1 cellular context compared by ENCODE assay signal in the genomic region with DNA sequence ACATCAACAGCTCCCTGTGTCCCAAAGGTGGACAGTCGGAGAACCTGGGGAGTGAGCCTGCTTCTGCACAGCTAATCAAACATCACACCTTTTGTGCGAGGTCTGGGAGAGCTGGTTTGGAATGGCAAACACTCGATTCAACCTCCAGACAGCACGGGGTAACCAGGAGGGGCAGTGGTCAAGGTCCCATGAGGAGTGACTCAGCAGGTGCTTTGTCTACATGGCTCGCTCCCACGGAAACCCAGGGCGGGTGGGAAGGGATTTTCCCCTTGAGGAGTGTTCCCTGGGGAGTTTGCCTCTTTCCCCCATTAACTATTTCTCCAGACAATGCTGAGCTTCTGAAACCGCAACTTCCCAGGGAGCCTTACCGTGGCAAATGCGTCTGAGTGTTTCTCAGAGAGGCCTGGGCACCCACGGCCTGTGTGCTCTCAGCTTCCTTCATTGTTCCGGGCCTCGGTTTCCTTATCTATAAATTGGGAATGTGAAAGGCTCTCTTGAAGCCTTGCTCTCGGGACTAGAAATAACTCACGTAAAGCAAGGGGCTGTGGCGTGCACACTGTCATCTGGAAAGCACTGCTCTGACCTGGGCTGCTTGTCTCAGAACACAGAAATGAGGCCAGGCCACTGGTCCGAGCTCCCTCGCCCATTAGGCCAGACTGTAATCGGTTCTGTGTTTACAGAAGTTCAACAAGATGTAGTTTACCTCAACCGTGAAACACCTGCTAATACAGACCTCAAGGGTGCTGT.
A peak's percentile ranks its signal among the peaks of the same experiment; 100 is the strongest.
TF ChIP-seq lines count a peak whose summit lies in the region.

No MANE protein-coding gene starts in this region.

TF ChIP-seq in HepG2, 621 proteins besides CTCF, POLR2A, EP300 and RAD21 (continued from another document):
- no peak for TF ChIP-seq HIC2 (CRISPR knock-in tag; IDR thresholded peaks at IDR 0.05; ENCODE audit: low read depth)
- TF ChIP-seq MEIS1 (CRISPR knock-in tag; IDR thresholded peaks at IDR 0.05; ENCODE audit: borderline replicate concordance) = peak; percentile 63; the same call in 1 of the 2 replicates
- peak; percentile 77 for TF ChIP-seq FOXO1 (CRISPR knock-in tag; IDR thresholded peaks at IDR 0.05)
- TF ChIP-seq ZFX (CRISPR knock-in tag; IDR thresholded peaks at IDR 0.05; ENCODE audit: low read depth) = peak; percentile 28; the same call in 1 of the 2 replicates
- TF ChIP-seq CCAR2 (optimal IDR thresholded peaks at IDR 0.05; ENCODE audit: low read depth, low read length) = no peak
